In the genomic region with DNA sequence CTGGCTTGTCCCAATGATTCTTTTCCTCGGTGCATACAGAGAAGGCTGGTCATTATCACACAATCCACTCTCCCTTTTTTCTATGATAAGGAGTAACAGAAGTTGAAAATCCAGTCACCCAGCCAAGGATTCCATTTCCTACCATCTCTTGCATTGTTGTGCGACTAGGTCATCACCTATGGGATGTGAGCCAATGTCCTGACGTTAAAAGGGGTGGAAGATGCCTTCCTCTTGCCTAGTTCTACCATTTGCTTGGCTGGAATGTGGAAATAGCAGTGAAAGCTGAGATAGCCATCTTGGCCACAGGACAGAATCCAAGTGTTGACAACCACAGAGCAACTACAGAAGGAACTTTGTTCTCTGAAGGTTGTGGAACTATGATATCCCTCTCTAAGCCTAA, we compare ENCODE assay signal across 17 cellular contexts.
DNase-seq lines count a peak whose midpoint lies in the region; ATAC-seq, FAIRE-seq and TF ChIP-seq lines count a peak whose summit lies in the region.
"Had no signal": no experiment of that assay in that cellular context is flagged by ENCODE, and none has a peak within 500 bp of the region (broad histone marks: within the 10 kb centered on the region; RNA-seq: fewer than 3 reads in every experiment).

No MANE protein-coding gene starts in this region.

- H3K4me2 ChIP-seq in PC-3 (ENCODE audit: low read length) = peak overlapping the region; percentile 11; the same call in 1 of the 2 replicates

- peaks cover 13% of the 10 kb centered on the region for H3K4me1 ChIP-seq in PC-3 (ENCODE audit: insufficient read depth, low read length)
- peaks cover 14% of the 10 kb centered on the region for H3K4me1 ChIP-seq in mesodermal cell (ENCODE audit: control insufficient read depth, insufficient read depth, low read length, poor library complexity, severe bottlenecking)
- H3K4me1 ChIP-seq in naive thymus-derived CD4-positive, alpha-beta T cell (ENCODE audit: control insufficient read depth in 2 of 2, insufficient read depth in 2 of 2, low read length in 2 of 2) = no peaks in the 10 kb centered on the region
- H3K4me1 ChIP-seq: left ventricle myocardium inferior had no signal

- WGBS in mesodermal cell (ENCODE audit: insufficient coverage in 2 of 2), 2 experiments = no CpG with 5 or more reads among the region's 3 CpGs

- peaks cover 0 to 10% (median 5%) of the 10 kb centered on the region in 5 donors for H3K27me3 Mint-ChIP-seq in naive thymus-derived CD4-positive, alpha-beta T cell
- H3K27me3 Mint-ChIP-seq: activated CD4-positive, alpha-beta T cell treated with anti-CD3 and anti-CD28 coated beads, Interleukin-2, amount 10 ng/mL, durations not matched to agents 24 days and 14 days had no signal

- H3K36me3 ChIP-seq in PC-3 (ENCODE audit: low read depth, low read length) (no peaks in the 10 kb centered on the region), bronchial epithelial cell (ENCODE audit: control insufficient read depth, insufficient read depth, low read length) (no peaks in the 10 kb centered on the region), mesodermal cell (ENCODE audit: control insufficient read depth, insufficient read depth, low read length) (no peaks in the 10 kb centered on the region)
- H3K36me3 ChIP-seq in naive thymus-derived CD4-positive, alpha-beta T cell (ENCODE audit: control insufficient read depth in 2 of 3, insufficient read depth in 3 of 3, low read length in 3 of 3) = no peaks in the 10 kb centered on the region
- H3K36me3 ChIP-seq: left ventricle myocardium inferior had no signal

- H3K27ac ChIP-seq in PC-3 (ENCODE audit: low read length) (no peak overlapping the region), mesodermal cell (ENCODE audit: low read depth, low read length, severe bottlenecking) (peak overlapping the region; percentile 50)
- H3K27ac ChIP-seq in naive thymus-derived CD4-positive, alpha-beta T cell (ENCODE audit: low read depth, low read length) = no peak overlapping the region
- H3K27ac ChIP-seq: left ventricle myocardium inferior, skin epidermis had no signal

- no TSS peak for BruUV-seq in PC-3 (replicated peaks; lab: Mats Ljungman, UMichigan)

- H4K20me1 ChIP-seq in PC-3 (ENCODE audit: low read length) = no peaks in the 10 kb centered on the region

- no peak overlapping the region for H3K9ac ChIP-seq in PC-3 (ENCODE audit: low read length)

- TF ChIP-seq CTCF in PC-3 (conservative IDR thresholded peaks at IDR 0.05; ENCODE audit: low read depth, low read length) = no peak
- TF ChIP-seq CTCF in bronchial epithelial cell (IDR thresholded peaks at IDR 0.05; ENCODE audit: insufficient read depth, low read length, severe bottlenecking) = no peak

- no peaks in the 10 kb centered on the region for H3K9me2 ChIP-seq in PC-3 (replicated peaks; ENCODE audit: low read length)

- POLR2A ChIA-PET in PC-3 (lab: Charles Lee; ENCODE audit: unreplicated experiment) = no interaction called here
- POLR2A ChIA-PET in naive thymus-derived CD4-positive, alpha-beta T cell (lab: Charles Lee) = no interaction called here

- no peaks in the 10 kb centered on the region for H3K79me2 ChIP-seq in PC-3 (ENCODE audit: low read length)

- peaks cover 0 to 3% (median 0%) of the 10 kb centered on the region in 5 donors for H3K36me3 Mint-ChIP-seq in naive thymus-derived CD4-positive, alpha-beta T cell

- H3K27me3 ChIP-seq in PC-3 (ENCODE audit: low read length) (peaks cover 6% of the 10 kb centered on the region; the same call in 1 of the 2 replicates), bronchial epithelial cell (ENCODE audit: control insufficient read depth, insufficient read depth, low read length) (no peaks in the 10 kb centered on the region)
- H3K27me3 ChIP-seq in naive thymus-derived CD4-positive, alpha-beta T cell (ENCODE audit: control insufficient read depth in 2 of 2, insufficient read depth in 2 of 2, low read length in 2 of 2) = no peaks in the 10 kb centered on the region

- H2AFZ ChIP-seq in PC-3 (ENCODE audit: low read length) = no peak overlapping the region; the same call in 1 of the 2 replicates

- H3K4me1 Mint-ChIP-seq in naive thymus-derived CD4-positive, alpha-beta T cell = no peaks in the 10 kb centered on the region
- H3K4me1 Mint-ChIP-seq: activated CD4-positive, alpha-beta T cell treated with anti-CD3 and anti-CD28 coated beads, Interleukin-2, amount 10 ng/mL, durations not matched to agents 24 days and 14 days had no signal

- peak; percentile 87 for DNase-seq in ELR (ENCODE audit: low read depth)
- peak; percentile 91 for DNase-seq in PC-3
- peak; percentile 53 for DNase-seq in bronchial epithelial cell (ENCODE audit: low read depth)
- DNase-seq in Ammon's horn (ENCODE audit: low spot score) = no peak
- DNase-seq in naive thymus-derived CD4-positive, alpha-beta T cell = no peak
- DNase-seq: activated CD4-positive, alpha-beta T cell treated with anti-CD3 and anti-CD28 coated beads, Interleukin-2, amount 10 ng/mL, durations not matched to agents 24 days and 14 days; activated T-cell treated with anti-CD3 and anti-CD28 coated beads, Interleukin-2, amount 50 U/mL, for 72 hours; effector memory CD4-positive, alpha-beta T cell; head of caudate nucleus; left ventricle myocardium inferior; NCI-H2171 treated with DMSO at 0.1 percent for 48 hours; nephron progenitor cell; T-helper 1 cell had no signal

- no peak for FAIRE-seq in bronchial epithelial cell (lab: Jason Lieb, UNC)

- CTCF ChIA-PET in PC-3 (lab: Charles Lee) = no interaction called here
- CTCF ChIA-PET in naive thymus-derived CD4-positive, alpha-beta T cell (lab: Charles Lee) = no interaction called here

- no peak overlapping the region for H3K27ac Mint-ChIP-seq in naive thymus-derived CD4-positive, alpha-beta T cell
- H3K27ac Mint-ChIP-seq: activated CD4-positive, alpha-beta T cell treated with anti-CD3 and anti-CD28 coated beads, Interleukin-2, amount 10 ng/mL, durations not matched to agents 24 days and 14 days; activated T-cell treated with anti-CD3 and anti-CD28 coated beads, Interleukin-2, amount 50 U/mL, for 72 hours; nephron progenitor cell had no signal

- peaks cover 0 to 7% (median 0%) of the 10 kb centered on the region in 11 donors for H3K9me3 Mint-ChIP-seq in naive thymus-derived CD4-positive, alpha-beta T cell
- H3K9me3 Mint-ChIP-seq: activated CD4-positive, alpha-beta T cell treated with anti-CD3 and anti-CD28 coated beads, Interleukin-2, amount 10 ng/mL, durations not matched to agents 24 days and 14 days had no signal

- H3F3A ChIP-seq in PC-3 (ENCODE audit: low read length, unreplicated experiment) = no peaks in the 10 kb centered on the region

- H3K9me3 ChIP-seq in PC-3 (ENCODE audit: low read length) (no peaks in the 10 kb centered on the region), mesodermal cell (ENCODE audit: control insufficient read depth, low read length) (peaks cover 5% of the 10 kb centered on the region)
- no peaks in the 10 kb centered on the region for H3K9me3 ChIP-seq in naive thymus-derived CD4-positive, alpha-beta T cell (ENCODE audit: control insufficient read depth in 2 of 3, low read length in 3 of 3)

- no peak for ATAC-seq in PC-3
- no peak for ATAC-seq in HG03469 (IDR thresholded peaks at IDR 0.05; ENCODE audit: unreplicated experiment)
- ATAC-seq in naive thymus-derived CD4-positive, alpha-beta T cell = no peak
- ATAC-seq in GM18861 (IDR thresholded peaks at IDR 0.05; ENCODE audit: unreplicated experiment) = no peak
- ATAC-seq: activated T-cell treated with anti-CD3 and anti-CD28 coated beads, Interleukin-2, amount 50 U/mL, for 72 hours had no signal

- intact Hi-C loops in PC-3 (cut with micrococcal nuclease) = no loop called here
- intact Hi-C loops in naive thymus-derived CD4-positive, alpha-beta T cell (cut with micrococcal nuclease) = loop anchor here in 1 of 2 donors (5.0 kb wide), 1 partner anchor 67 kb away; no protein-coding TSS in a partner anchor

- H3K4me3 Mint-ChIP-seq in naive thymus-derived CD4-positive, alpha-beta T cell = no peak overlapping the region
- H3K4me3 Mint-ChIP-seq: activated CD4-positive, alpha-beta T cell treated with anti-CD3 and anti-CD28 coated beads, Interleukin-2, amount 10 ng/mL, durations not matched to agents 24 days and 14 days; activated T-cell treated with anti-CD3 and anti-CD28 coated beads, Interleukin-2, amount 50 U/mL, for 72 hours; nephron progenitor cell had no signal

- H3K4me3 ChIP-seq in PC-3 (ENCODE audit: low read length) = no peak overlapping the region
- H3K4me3 ChIP-seq in bronchial epithelial cell (ENCODE audit: low read depth, low read length) = no peak overlapping the region
- H3K4me3 ChIP-seq in mesodermal cell (ENCODE audit: extremely low read depth, insufficient read depth, low read length, poor library complexity, severe bottlenecking) = no peak overlapping the region
- H3K4me3 ChIP-seq in naive thymus-derived CD4-positive, alpha-beta T cell (ENCODE audit: low read length) = no peak overlapping the region
- H3K4me3 ChIP-seq: left ventricle myocardium inferior, skin epidermis had no signal

Comparison
In these comparisons a context has a peak if more than half of its experiments do, and no peak if none do; other contexts are left out.
1. DNase-seq: peak in ELR (single experiment), PC-3 (single experiment) and bronchial epithelial cell (single experiment); none in Ammon's horn (single experiment) and naive thymus-derived CD4-positive, alpha-beta T cell (0 of 9).